13 cellular contexts compared by ENCODE assay signal in genomic region chr18:27652480-27653121, GRCh38.
DNase-seq lines count a peak whose midpoint lies in the region; ATAC-seq and TF ChIP-seq lines count a peak whose summit lies in the region.
"Had no signal": no experiment of that assay in that cellular context is flagged by ENCODE, and none has a peak within 500 bp of the region (broad histone marks: within the 10 kb centered on the region; RNA-seq: fewer than 3 reads in every experiment).

No MANE protein-coding gene starts in this region.

- H3K36me3 ChIP-seq in KMS-11 (ENCODE audit: insufficient read depth), result no peaks in the 10 kb centered on the region
- H3K36me3 ChIP-seq in left lung, result no peaks in the 10 kb centered on the region
- H3K36me3 ChIP-seq: gastrocnemius medialis had no signal

- H3K4me2 ChIP-seq in KMS-11, result peak overlapping the region; percentile 52

- peak overlapping the region; percentile 36 for H3K27ac ChIP-seq in KMS-11
- no peak overlapping the region for H3K27ac ChIP-seq in left lung
- H3K27ac ChIP-seq: gastrocnemius medialis had no signal

- ATAC-seq in GM18870 (IDR thresholded peaks at IDR 0.05; ENCODE audit: unreplicated experiment) (peak; percentile 93), HG02678 (IDR thresholded peaks at IDR 0.05; ENCODE audit: unreplicated experiment) (peak; percentile 54), left lung (peak; percentile 49)
- ATAC-seq: gastrocnemius medialis; stimulated activated effector memory CD8-positive, alpha-beta T cell treated with anti-CD3 and anti-CD28 coated beads, Interleukin-12 subunit alpha, Interleukin-12 subunit beta, amount 100 ng/mL, for 72 hours; T-cell had no signal

- H4K20me1 ChIP-seq in KMS-11 (ENCODE audit: insufficient read depth), result no peaks in the 10 kb centered on the region

- intact Hi-C loops in left lung (cut with DNase I), result no loop called here

- H3K9ac ChIP-seq in KMS-11, result peak overlapping the region; percentile 17; the same call in 1 of the 2 replicates

- H3K4me3 ChIP-seq in KMS-11 (IDR thresholded peaks at IDR 0.05; ENCODE audit: insufficient read depth, low read depth, low read length), result no peak overlapping the region
- no peak overlapping the region for H3K4me3 ChIP-seq in left lung
- H3K4me3 ChIP-seq: gastrocnemius medialis had no signal

- H3K27me3 ChIP-seq in KMS-11 (ENCODE audit: insufficient read depth, low read depth) (no peaks in the 10 kb centered on the region), left lung (no peaks in the 10 kb centered on the region)
- H3K27me3 ChIP-seq: gastrocnemius medialis had no signal

- peak overlapping the region; percentile 73 for H2AFZ ChIP-seq in KMS-11 (ENCODE audit: low read depth)

- H3K79me2 ChIP-seq in KMS-11 (ENCODE audit: insufficient read depth, low read depth), result no peaks in the 10 kb centered on the region

- H3K4me1 ChIP-seq in KMS-11 (ENCODE audit: low read depth, poor library complexity, severe bottlenecking) (peaks cover 18% of the 10 kb centered on the region), left lung (no peaks in the 10 kb centered on the region)
- H3K4me1 ChIP-seq: gastrocnemius medialis had no signal

- no peaks in the 10 kb centered on the region for H3K9me3 ChIP-seq in left lung
- H3K9me3 ChIP-seq: gastrocnemius medialis had no signal

- no peak for TF ChIP-seq CTCF in KMS-11 (conservative IDR thresholded peaks at IDR 0.05; ENCODE audit: low read depth, low read length)
- no peak for TF ChIP-seq CTCF in left lung (IDR thresholded peaks at IDR 0.05)
- TF ChIP-seq CTCF in GM13976 (IDR thresholded peaks at IDR 0.05; ENCODE audit: borderline replicate concordance, control extremely low read depth, extremely low read depth, insufficient read depth, missing control alignments), result no peak

- in situ Hi-C loops in GM13976 (cut with MboI; ENCODE audit: low sequenced_read_pairs, unreplicated experiment), result no loop called here

- DNase-seq in left lung (no peak), GM13976 (ENCODE audit: low spot score) (no peak), NCI-H1092 (lab: John Stamatoyannopoulos, UW) (no peak), islet precursor cell (no peak)
- DNase-seq in stimulated activated CD4-positive, alpha-beta T cell treated with anti-CD3 and anti-CD28 coated beads, Interleukin-15, amount 100 ng/mL, for 24 hours, result no peak
- DNase-seq: activated CD4-positive, alpha-beta T cell treated with anti-CD3 and anti-CD28 coated beads, Interleukin-2, amount 50 U/mL, for 1 hour; activated naive CD4-positive, alpha-beta T cell treated with anti-CD3 and anti-CD28 coated beads, Interleukin-2, amount 10 ng/mL, durations not matched to agents 7 days and 5 days; gastrocnemius medialis; T-cell had no signal
